ENCODE assay signal across 22 cellular contexts in genomic region chr20:46377532-46377931, GRCh38. TPM values are rescaled to one million over a fixed set of nuclear protein-coding genes. Genes with fewer than 3 reads are reported as not detected.
A peak's percentile ranks its signal among the peaks of the same experiment; 100 is the strongest.
DNase-seq lines count a peak whose midpoint lies in the region; ATAC-seq and TF ChIP-seq lines count a peak whose summit lies in the region.
"Had no signal": no experiment of that assay in that cellular context is flagged by ENCODE, and none has a peak within 500 bp of the region (broad histone marks: within the 10 kb centered on the region; RNA-seq: fewer than 3 reads in every experiment).

No MANE protein-coding gene starts in this region.

- no peak for TF ChIP-seq POLR2A in breast epithelium (IDR thresholded peaks at IDR 0.05)

- H3K9me3 Mint-ChIP-seq in MCF 10A (ENCODE audit: unreplicated experiment) (no peaks in the 10 kb centered on the region), type B pancreatic cell (no peaks in the 10 kb centered on the region)
- H3K9me3 Mint-ChIP-seq in activated T-helper 17 cell treated with anti-CD3 and anti-CD28 coated beads, Interleukin-2, amount 50 U/mL, for 72 hours: no peaks in the 10 kb centered on the region

- no peaks in the 10 kb centered on the region for H3K27me3 ChIP-seq in breast epithelium
- no peaks in the 10 kb centered on the region for H3K27me3 ChIP-seq in foreskin keratinocyte
- H3K27me3 ChIP-seq: BE2C had no signal

- CTCF ChIA-PET in MCF 10A (lab: Yijun Ruan, JAX): interaction anchor here (0.7 to 2.1 kb wide), 17 partner anchors 11 to 363 kb away, joined by 3 to 7 read pairs (median 5); no protein-coding TSS in a partner anchor

- BruUV-seq in MCF 10A (replicated peaks; lab: Mats Ljungman, UMichigan): no TSS peak

- no peak overlapping the region for H3K4me3 ChIP-seq in breast epithelium

- no peaks in the 10 kb centered on the region for H3K4me1 ChIP-seq in breast epithelium
- peaks cover 8% of the 10 kb centered on the region for H3K4me1 ChIP-seq in foreskin keratinocyte
- H3K4me1 ChIP-seq: BE2C had no signal

- intact Hi-C loops in MCF 10A (cut with micrococcal nuclease) (no loop called here), breast epithelium (cut with DNase I; ENCODE audit: low total_unique reads) (no loop called here)

- H3K27ac ChIP-seq in breast epithelium (no peak overlapping the region), foreskin keratinocyte (no peak overlapping the region)

- DNase-seq in MCF 10A (ENCODE audit: unreplicated experiment) (peak; percentile 23), breast epithelium (ENCODE audit: low spot score in 2 of 2) (no peak), foreskin keratinocyte (peak; percentile 39 to 65), type B pancreatic cell (ENCODE audit: extremely low spot score, unreplicated experiment) (no peak), DMS53 (lab: John Stamatoyannopoulos, UW) (no peak), left lobe of liver (ENCODE audit: low spot score) (no peak)
- DNase-seq: activated CD4-positive, alpha-beta T cell treated with anti-CD3 and anti-CD28 coated beads, Interleukin-2, amount 50 U/mL, for 1 hour; activated gamma-delta T cell treated with Interleukin-2 at 50 U/mL for 16 hours; activated T-cell treated with anti-CD3 and anti-CD28 coated beads for 4 hours; BE2C; caudate nucleus; dermis blood vessel endothelial cell; GOT3; NCI-H1048; NCI-H2029; NCI-H2227 treated with DMSO at 0.1 percent for 48 hours; NCI-H748 treated with DMSO at 0.1 percent for 48 hours; small intestine; stimulated activated CD4-positive, alpha-beta T cell treated with anti-CD3 and anti-CD28 coated beads, Interleukin-2, amount 100 ng/mL, for 24 hours; substantia nigra had no signal

- no peaks in the 10 kb centered on the region for H3K9me3 ChIP-seq in breast epithelium
- H3K9me3 ChIP-seq: BE2C had no signal

- POLR2A ChIA-PET in MCF 10A (lab: Yijun Ruan, JAX): interaction anchor here (0.7 to 3.8 kb wide), 8 partner anchors 8 to 31 kb away, joined by 3 to 28 read pairs (median 6); partner anchors contain the start of gene ELMO2

- H3K36me3 Mint-ChIP-seq in MCF 10A (ENCODE audit: insufficient read depth, unreplicated experiment) (peaks cover 33% of the 10 kb centered on the region), type B pancreatic cell (peaks cover 27% of the 10 kb centered on the region)
- peaks cover 100% of the 10 kb centered on the region for H3K36me3 Mint-ChIP-seq in activated T-helper 17 cell treated with anti-CD3 and anti-CD28 coated beads, Interleukin-2, amount 50 U/mL, for 72 hours (ENCODE audit: low read depth)

- no peaks in the 10 kb centered on the region for H3K27me3 Mint-ChIP-seq in MCF 10A (ENCODE audit: insufficient read depth, unreplicated experiment)
- no peaks in the 10 kb centered on the region for H3K27me3 Mint-ChIP-seq in activated T-helper 17 cell treated with anti-CD3 and anti-CD28 coated beads, Interleukin-2, amount 50 U/mL, for 72 hours
- H3K27me3 Mint-ChIP-seq in type B pancreatic cell: no peaks in the 10 kb centered on the region

- H3K4me3 Mint-ChIP-seq in MCF 10A (ENCODE audit: unreplicated experiment) (no peak overlapping the region), type B pancreatic cell (no peak overlapping the region)
- no peak overlapping the region for H3K4me3 Mint-ChIP-seq in activated T-helper 17 cell treated with anti-CD3 and anti-CD28 coated beads, Interleukin-2, amount 50 U/mL, for 72 hours

- H3K4me1 Mint-ChIP-seq in MCF 10A (ENCODE audit: insufficient read depth, unreplicated experiment) (peaks cover 15% of the 10 kb centered on the region), type B pancreatic cell (ENCODE audit: unreplicated experiment) (no peaks in the 10 kb centered on the region)
- peaks cover 5% of the 10 kb centered on the region for H3K4me1 Mint-ChIP-seq in activated T-helper 17 cell treated with anti-CD3 and anti-CD28 coated beads, Interleukin-2, amount 50 U/mL, for 72 hours

- H3K27ac Mint-ChIP-seq in MCF 10A (ENCODE audit: low read depth, unreplicated experiment) (no peak overlapping the region), type B pancreatic cell (peak overlapping the region; percentile 85)
- peak overlapping the region; percentile 60 for H3K27ac Mint-ChIP-seq in activated T-helper 17 cell treated with anti-CD3 and anti-CD28 coated beads, Interleukin-2, amount 50 U/mL, for 72 hours

- ATAC-seq in activated T-helper 17 cell treated with anti-CD3 and anti-CD28 coated beads, Interleukin-2, amount 50 U/mL, for 72 hours (replicated peaks): no peak
- ATAC-seq in foreskin keratinocyte (peak; percentile 88), left lobe of liver (no peak), HG03139 (IDR thresholded peaks at IDR 0.05; ENCODE audit: unreplicated experiment) (no peak)

- TF ChIP-seq CTCF in MCF 10A (IDR thresholded peaks at IDR 0.05; ENCODE audit: unreplicated experiment) (no peak), breast epithelium (IDR thresholded peaks at IDR 0.05) (no peak), foreskin keratinocyte (conservative IDR thresholded peaks at IDR 0.05) (peak; percentile 60), type B pancreatic cell (conservative IDR thresholded peaks at IDR 0.05) (no peak)

- H3K36me3 ChIP-seq in breast epithelium: peaks cover 10% of the 10 kb centered on the region

RNA-seq across cellular contexts. Expression of gene ELMO2, which starts 28.9 kb away (rescaled TPM):
- total RNA-seq in MCF 10A (2022): 21.1 and 31.7 TPM in 2 replicates
- 10 to 100 TPM; 41.0 to 63.3 (median 50.8) TPM for total RNA-seq in breast epithelium
- 10 to 100 TPM; 54.6 to 57.2 TPM for total RNA-seq in activated T-helper 17 cell treated with anti-CD3 and anti-CD28 coated beads, Interleukin-2, amount 50 U/mL, for 72 hours
- total RNA-seq in foreskin keratinocyte: 28.6 and 30.5 TPM in 2 replicates
- polyA plus RNA-seq in foreskin keratinocyte: 17.2 and 18.6 TPM in 2 replicates
- total RNA-seq in type B pancreatic cell (ENCODE audit: low replicate concordance): 35.1 and 49.1 TPM in 2 replicates
- 16.4 TPM for total RNA-seq in left lobe of liver

Comparison
In these comparisons a context has a peak if more than half of its experiments do, and no peak if none do; other contexts are left out.
1. DNase-seq: peak in MCF 10A (single experiment) and foreskin keratinocyte (2 of 2); none in breast epithelium (0 of 2), type B pancreatic cell (single experiment), DMS53 (single experiment) and left lobe of liver (single experiment).